Comparison of ENCODE assay signal across 8 cellular contexts in the genomic region with DNA sequence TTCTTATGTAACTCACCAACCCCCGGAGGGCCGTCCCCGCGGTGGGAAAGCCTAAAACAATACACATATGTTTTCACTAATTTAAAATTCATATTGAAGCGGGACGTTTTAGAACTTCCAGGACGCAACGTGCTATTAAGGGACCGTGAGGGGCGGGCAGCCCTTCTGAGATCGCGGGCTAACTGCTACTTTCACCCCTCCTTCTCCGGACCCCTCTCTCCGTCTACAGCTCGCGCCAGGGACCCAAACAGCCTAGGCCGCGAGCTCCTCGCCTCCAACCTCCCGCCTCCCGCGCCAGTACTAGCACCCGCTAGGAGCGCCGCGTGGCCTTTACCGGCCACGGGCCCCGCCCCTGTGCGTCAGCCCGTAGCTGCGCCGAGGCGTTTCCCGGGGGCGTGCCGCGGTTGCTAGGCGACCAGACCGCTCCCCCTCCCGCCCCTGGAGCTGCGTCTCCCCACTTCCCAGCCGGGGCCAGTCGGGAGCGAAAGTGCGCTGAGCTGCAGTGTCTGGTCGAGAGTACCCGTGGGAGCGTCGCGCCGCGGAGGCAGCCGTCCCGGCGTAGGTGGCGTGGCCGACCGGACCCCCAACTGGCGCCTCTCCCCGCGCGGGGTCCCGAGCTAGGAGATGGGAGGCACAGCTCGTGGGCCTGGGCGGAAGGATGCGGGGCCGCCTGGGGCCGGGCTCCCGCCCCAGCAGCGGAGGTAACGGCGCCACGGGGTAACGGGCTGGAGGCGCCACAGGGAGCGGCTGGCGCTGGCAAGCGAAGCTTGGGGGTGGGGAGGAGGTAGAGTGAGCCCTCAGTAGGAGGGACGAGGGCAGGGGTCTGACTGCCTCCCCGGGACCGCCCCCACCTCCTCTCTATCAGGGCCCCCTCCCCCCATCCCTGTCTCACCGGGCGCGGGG. TPM values are rescaled to one million over a fixed set of nuclear protein-coding genes. Genes with fewer than 3 reads are reported as not detected.
DNase-seq lines count a peak whose midpoint lies in the region; ATAC-seq and TF ChIP-seq lines count a peak whose summit lies in the region.

A gene (plus strand): TSS at position 457 of the 903 bp plus-strand sequence. CDS start 168 bp downstream, at position 625.

- peaks cover 0 to 32% (median 26%) of the 10 kb centered on the region in 11 experiments; a peak in 16 of 22 replicates for H3K36me3 ChIP-seq in BLaER1 treated with 17β-estradiol and CSF1 and Interleukin-3, amounts not matched to agents 10 nM and 100 nM

- H3K9me3 Mint-ChIP-seq in activated CD4-positive, alpha-beta T cell treated with anti-CD3 and anti-CD28 coated beads, Interleukin-2, amount 10 ng/mL, durations not matched to agents 24 days and 14 days, result no peaks in the 10 kb centered on the region

- peaks cover 25% of the 10 kb centered on the region for H3K4me1 Mint-ChIP-seq in activated CD4-positive, alpha-beta T cell treated with anti-CD3 and anti-CD28 coated beads, Interleukin-2, amount 10 ng/mL, durations not matched to agents 24 days and 14 days

- H3K4me1 ChIP-seq in BLaER1 treated with 17β-estradiol and CSF1 and Interleukin-3, amounts not matched to agents 10 nM and 100 nM, result peaks cover 35 to 71% (median 64%) of the 10 kb centered on the region in 10 experiments

- H3K27me3 Mint-ChIP-seq in activated CD4-positive, alpha-beta T cell treated with anti-CD3 and anti-CD28 coated beads, Interleukin-2, amount 10 ng/mL, durations not matched to agents 24 days and 14 days, result peaks cover 10% of the 10 kb centered on the region

- H3K36me3 Mint-ChIP-seq in activated CD4-positive, alpha-beta T cell treated with anti-CD3 and anti-CD28 coated beads, Interleukin-2, amount 10 ng/mL, durations not matched to agents 24 days and 14 days (ENCODE audit: low read depth), result peaks cover 12% of the 10 kb centered on the region

- DNase-seq in GM19240 (ENCODE audit: insufficient read length, low spot score) (peak; percentile 80), NCI-H524 treated with DMSO at 0.1 percent for 48 hours (lab: John Stamatoyannopoulos, UW) (peak; percentile 51), coronary artery (ENCODE audit: low spot score) (peak; percentile 96), left colon (peak; percentile 94 to 96)
- peak; percentile 99 for DNase-seq in activated CD4-positive, alpha-beta T cell treated with anti-CD3 and anti-CD28 coated beads, Interleukin-2, amount 10 ng/mL, durations not matched to agents 24 days and 14 days
- DNase-seq in stimulated activated CD4-positive, alpha-beta T cell treated with anti-CD3 and anti-CD28 coated beads, Interleukin-1b, Interleukin-23, amount 100 ng/mL, for 4 hours (ENCODE audit: low read depth in 2 of 2), result peak; percentile 87 to 93

- H3K4me3 ChIP-seq in BLaER1 treated with 17β-estradiol and CSF1 and Interleukin-3, amounts not matched to agents 10 nM and 100 nM, result peak within 1 kb of the TSS; percentile 80 to 94 (median 91)
- peak within 1 kb of the TSS; percentile 89 for H3K4me3 ChIP-seq in coronary artery

- H3K27ac ChIP-seq in BLaER1 treated with 17β-estradiol and CSF1 and Interleukin-3, amounts not matched to agents 10 nM and 100 nM, result peak within 1 kb of the TSS in 10 of 11 experiments; percentile 35 to 92 (median 82); a peak in 20 of 22 replicates
- peak within 1 kb of the TSS; percentile 92 to 96 for H3K27ac ChIP-seq in coronary artery

- H4K20me1 ChIP-seq in BLaER1 treated with 17β-estradiol and CSF1 and Interleukin-3, amounts not matched to agents 10 nM and 100 nM, result peaks cover 0 to 45% (median 9%) of the 10 kb centered on the region in 11 experiments; a peak in 9 of 22 replicates

- H3K4me2 ChIP-seq in BLaER1 treated with 17β-estradiol and CSF1 and Interleukin-3, amounts not matched to agents 10 nM and 100 nM, result peak within 1 kb of the TSS; percentile 83 to 98 (median 93)

- H3K4me3 Mint-ChIP-seq in activated CD4-positive, alpha-beta T cell treated with anti-CD3 and anti-CD28 coated beads, Interleukin-2, amount 10 ng/mL, durations not matched to agents 24 days and 14 days, result peak within 1 kb of the TSS; percentile 87

- TF ChIP-seq CTCF in coronary artery (IDR thresholded peaks at IDR 0.05), result no peak

- ATAC-seq in HG03457 (IDR thresholded peaks at IDR 0.05; ENCODE audit: unreplicated experiment) (peak; percentile 89), left colon (peak; percentile 100)

- no peaks in the 10 kb centered on the region; a peak in 2 of 22 replicates for H3K9me3 ChIP-seq in BLaER1 treated with 17β-estradiol and CSF1 and Interleukin-3, amounts not matched to agents 10 nM and 100 nM (replicated peaks in 1 of 11)

- H3K27me3 ChIP-seq in BLaER1 treated with 17β-estradiol and CSF1 and Interleukin-3, amounts not matched to agents 10 nM and 100 nM, result no peaks in the 10 kb centered on the region

- peak within 1 kb of the TSS; percentile 79 to 91 (median 84) for H3K9ac ChIP-seq in BLaER1 treated with 17β-estradiol and CSF1 and Interleukin-3, amounts not matched to agents 10 nM and 100 nM

- intact Hi-C loops in activated CD4-positive, alpha-beta T cell treated with anti-CD3 and anti-CD28 coated beads, Interleukin-2, amount 10 ng/mL, durations not matched to agents 24 days and 14 days (cut with micrococcal nuclease), result loop anchor here (1.0 to 2.0 kb wide), 6 partner anchors 23 to 276 kb away; a partner anchor contains a TSS
- intact Hi-C loops in left colon (cut with DNase I, micrococcal nuclease), result loop anchor here in 1 of 2 donors (2.0 to 10.0 kb wide), 2 partner anchors 29 to 279 kb away; no protein-coding TSS in a partner anchor

- peak within 1 kb of the TSS; percentile 94 for H3K27ac Mint-ChIP-seq in activated CD4-positive, alpha-beta T cell treated with anti-CD3 and anti-CD28 coated beads, Interleukin-2, amount 10 ng/mL, durations not matched to agents 24 days and 14 days

RNA-seq across cellular contexts. Expression of the gene that starts here (rescaled TPM):
- 16.5 and 16.9 TPM in 2 replicates for total RNA-seq in activated CD4-positive, alpha-beta T cell treated with anti-CD3 and anti-CD28 coated beads, Interleukin-2, amount 10 ng/mL, durations not matched to agents 24 days and 14 days
- 1 to 10 TPM in 1 of 2 donors, under 1 TPM in 1; 0.58 to 1.2 TPM for total RNA-seq in left colon

Comparison
In these comparisons a context has a peak if more than half of its experiments do, and no peak if none do; other contexts are left out.
1. Peak in every context shown above with its lines: DNase-seq, ATAC-seq, H3K4me3 ChIP-seq and H3K27ac ChIP-seq.